15 cellular contexts compared by ENCODE assay signal in genomic region chr12:34604631-34605509, GRCh38.
"Had no signal": no experiment of that assay in that cellular context is flagged by ENCODE, and none has a peak within 500 bp of the region (broad histone marks: within the 10 kb centered on the region; RNA-seq: fewer than 3 reads in every experiment).

No MANE protein-coding gene starts in this region.

- H3K4me1 Mint-ChIP-seq: nephron progenitor cell, T-helper 17 cell, WTC11 had no signal

- H3K36me3 ChIP-seq: thyroid gland, vagina had no signal

- DNase-seq: activated CD4-positive, alpha-beta T cell treated with anti-CD3 and anti-CD28 coated beads for 48 hours; activated CD8-positive, alpha-beta memory T cell treated with anti-CD3 and anti-CD28 coated beads for 24 hours; activated naive CD4-positive, alpha-beta T cell treated with anti-CD3 and anti-CD28 coated beads for 36 hours; left ventricle myocardium superior; mesenchymal stem cell; nephron progenitor cell; occipital lobe; psoas muscle; stimulated activated CD4-positive, alpha-beta T cell treated with anti-CD3 and anti-CD28 coated beads, Interleukin-12 subunit alpha, Interleukin-12 subunit beta, amount 100 ng/mL, for 4 hours; stimulated activated CD4-positive, alpha-beta T cell treated with anti-CD3 and anti-CD28 coated beads, Interleukin-2, amount 100 ng/mL, for 24 hours; thyroid gland had no signal

- H3K27me3 ChIP-seq: hepatocyte, thyroid gland, vagina had no signal

- H3K4me1 ChIP-seq: psoas muscle, thyroid gland, vagina had no signal

- H2AFZ ChIP-seq: hepatocyte had no signal

- H3K9me3 ChIP-seq: psoas muscle, thyroid gland had no signal

- H3K4me3 ChIP-seq: hepatocyte, psoas muscle, thyroid gland, vagina had no signal

- H3K79me2 ChIP-seq: hepatocyte had no signal

- H3K27me3 Mint-ChIP-seq: T-helper 17 cell had no signal

- H3K27ac Mint-ChIP-seq: activated naive CD4-positive, alpha-beta T cell treated with anti-CD3 and anti-CD28 coated beads for 36 hours; nephron progenitor cell; T-helper 17 cell; WTC11 had no signal

- H3K27ac ChIP-seq: hepatocyte, psoas muscle, thyroid gland, vagina had no signal

- H3K4me3 Mint-ChIP-seq: activated naive CD4-positive, alpha-beta T cell treated with anti-CD3 and anti-CD28 coated beads for 36 hours; nephron progenitor cell; T-helper 17 cell; WTC11 had no signal

- ATAC-seq: left ventricle myocardium superior, psoas muscle, T-helper 17 cell, WTC11 had no signal

- H3K4me2 ChIP-seq: hepatocyte had no signal
